8 cellular contexts compared by ENCODE assay signal in the genomic region with DNA sequence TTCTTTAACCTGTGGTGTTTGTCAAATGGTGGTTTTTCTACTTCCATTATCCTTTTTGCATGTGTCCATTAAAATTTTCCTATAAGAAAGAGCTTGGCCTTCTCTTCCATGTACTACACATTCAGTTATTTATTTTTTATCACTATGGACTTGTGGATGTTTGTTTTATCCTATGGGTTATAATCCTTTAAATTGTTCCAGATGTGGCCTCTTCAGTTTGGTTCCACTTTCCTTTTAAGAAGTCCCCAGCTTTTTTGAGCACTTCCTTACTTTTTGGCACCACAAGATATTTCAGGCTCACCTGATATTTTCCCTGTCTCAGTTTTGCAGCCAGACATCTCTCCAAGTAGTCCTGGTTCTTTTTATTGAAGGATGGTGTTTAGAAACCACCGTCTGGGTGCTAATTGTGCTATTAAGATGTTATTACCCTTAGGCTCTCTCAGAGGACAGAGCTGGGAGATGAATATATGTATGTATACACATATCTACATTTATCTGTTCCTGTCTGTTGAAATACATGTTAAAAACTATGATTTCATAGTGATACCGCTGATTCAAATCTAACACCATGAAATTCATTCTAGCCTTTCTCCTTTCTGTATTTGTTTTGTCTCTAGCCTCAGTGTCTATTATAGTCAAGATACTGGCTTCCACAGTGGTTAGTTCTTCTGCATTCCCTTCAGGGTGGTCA.
DNase-seq lines count a peak whose midpoint lies in the region; ATAC-seq lines count a peak whose summit lies in the region.

No MANE protein-coding gene starts in this region.

- intact Hi-C loops in Right ventricle myocardium inferior (cut with DNase I): no loop called here

- DNase-seq in fibroblast of gingiva (ENCODE audit: low read depth) (peak; percentile 33), Right ventricle myocardium inferior (ENCODE audit: missing footprints) (no peak), NCI-H1105 treated with DMSO at 0.1 percent for 48 hours (lab: John Stamatoyannopoulos, UW) (no peak), SHP77 (lab: John Stamatoyannopoulos, UW) (no peak)
- no peak for DNase-seq in stimulated activated CD4-positive, alpha-beta T cell treated with anti-CD3 and anti-CD28 coated beads, Interleukin-15, amount 100 ng/mL, for 24 hours

- ATAC-seq in GM18502 (IDR thresholded peaks at IDR 0.05; ENCODE audit: poor library complexity, unreplicated experiment) (peak; percentile 78), GM21390 (IDR thresholded peaks at IDR 0.05; ENCODE audit: unreplicated experiment) (peak; percentile 79), HG03108 (IDR thresholded peaks at IDR 0.05; ENCODE audit: unreplicated experiment) (peak; percentile 47), Right ventricle myocardium inferior (no peak)
